ENCODE assay signal across 11 cellular contexts in genomic region chr15:79170256-79170664, GRCh38.
DNase-seq lines count a peak whose midpoint lies in the region; ATAC-seq and TF ChIP-seq lines count a peak whose summit lies in the region.
"Had no signal": no experiment of that assay in that cellular context is flagged by ENCODE, and none has a peak within 500 bp of the region (broad histone marks: within the 10 kb centered on the region; RNA-seq: fewer than 3 reads in every experiment).

No MANE protein-coding gene starts in this region.

- H3K79me2 ChIP-seq in ACC112 (ENCODE audit: control insufficient read depth, insufficient read depth, low read length, unreplicated experiment) (no peaks in the 10 kb centered on the region), mammary epithelial cell (ENCODE audit: insufficient read depth, low read length) (no peaks in the 10 kb centered on the region)

- H3K36me3 Mint-ChIP-seq in natural killer cell treated with Interleukin-12 subunit alpha and Interleukin-12 subunit beta and Interleukin-15 and Interleukin-18, amount 100 ng/mL, for 72 hours, result no peaks in the 10 kb centered on the region

- peak overlapping the region; percentile 52 for H3K4me2 ChIP-seq in mammary epithelial cell (ENCODE audit: insufficient read depth, low read depth, low read length)

- in situ Hi-C loops in mammary epithelial cell (cut with MboI; ENCODE audit: low sequenced_read_pairs in 2 of 2), result no loop called here

- intact Hi-C loops in mammary epithelial cell (cut with micrococcal nuclease), result no loop called here

- BruUV-seq in mammary epithelial cell (replicated peaks; lab: Mats Ljungman, UMichigan), result no TSS peak

- peaks cover 4% of the 10 kb centered on the region for H3K27me3 ChIP-seq in ACC112 (ENCODE audit: insufficient read depth, low read length)
- no peaks in the 10 kb centered on the region for H3K27me3 ChIP-seq in mammary epithelial cell (ENCODE audit: insufficient read depth, low read length)
- no peaks in the 10 kb centered on the region for H3K27me3 ChIP-seq in kidney epithelial cell (ENCODE audit: control insufficient read depth, insufficient read depth, low read length)

- H3K27ac Mint-ChIP-seq in natural killer cell treated with Interleukin-12 subunit alpha and Interleukin-12 subunit beta and Interleukin-15 and Interleukin-18, amount 100 ng/mL, for 72 hours, result no peak overlapping the region
- H3K27ac Mint-ChIP-seq: stimulated activated naive CD8-positive, alpha-beta T cell treated with anti-CD3 and anti-CD28 coated beads, Interleukin-15, Interleukin-2, amounts not matched to agents 100 ng/mL and 50 ng/mL, for 24 hours had no signal

- H3K4me3 Mint-ChIP-seq in natural killer cell treated with Interleukin-12 subunit alpha and Interleukin-12 subunit beta and Interleukin-15 and Interleukin-18, amount 100 ng/mL, for 72 hours, result no peak overlapping the region
- H3K4me3 Mint-ChIP-seq: stimulated activated naive CD8-positive, alpha-beta T cell treated with anti-CD3 and anti-CD28 coated beads, Interleukin-15, Interleukin-2, amounts not matched to agents 100 ng/mL and 50 ng/mL, for 24 hours had no signal

- WGBS in mammary epithelial cell (ENCODE audit: low coverage, missing lambda C conversion rate), result 23% methylated on average over 6 of the region's 6 CpGs

- no peaks in the 10 kb centered on the region for H3K36me3 ChIP-seq in ACC112 (ENCODE audit: insufficient read depth, low read length)
- no peaks in the 10 kb centered on the region for H3K36me3 ChIP-seq in mammary epithelial cell (ENCODE audit: insufficient read depth, low read length)
- no peaks in the 10 kb centered on the region for H3K36me3 ChIP-seq in kidney epithelial cell (ENCODE audit: control insufficient read depth, insufficient read depth, low read length)

- H3K9ac ChIP-seq in mammary epithelial cell (ENCODE audit: insufficient read depth, low read length), result no peak overlapping the region

- no peaks in the 10 kb centered on the region for H4K20me1 ChIP-seq in mammary epithelial cell (ENCODE audit: insufficient read depth, low read length)

- no peak for ATAC-seq in natural killer cell treated with Interleukin-12 subunit alpha and Interleukin-12 subunit beta and Interleukin-15 and Interleukin-18, amount 100 ng/mL, for 72 hours

- peaks cover 13 to 33% of the 10 kb centered on the region in 2 donors for H3K27me3 Mint-ChIP-seq in natural killer cell treated with Interleukin-12 subunit alpha and Interleukin-12 subunit beta and Interleukin-15 and Interleukin-18, amount 100 ng/mL, for 72 hours

- DNase-seq in HS-27A (ENCODE audit: low read depth) (peak; percentile 94), mammary epithelial cell (peak; percentile 69), kidney epithelial cell (ENCODE audit: low read depth) (peak; percentile 35), cerebellum (ENCODE audit: low spot score) (no peak), NCI-H2227 treated with DMSO at 0.1 percent for 48 hours (lab: John Stamatoyannopoulos, UW) (no peak), glomerular visceral epithelial cell (ENCODE audit: extremely low spot score) (no peak)
- DNase-seq in natural killer cell treated with Interleukin-12 subunit alpha and Interleukin-12 subunit beta and Interleukin-15 and Interleukin-18, amount 100 ng/mL, for 72 hours (ENCODE audit: low spot score), result no peak
- DNase-seq: foreskin melanocyte, NCI-H2171 had no signal

- no peaks in the 10 kb centered on the region for H3K4me1 Mint-ChIP-seq in natural killer cell treated with Interleukin-12 subunit alpha and Interleukin-12 subunit beta and Interleukin-15 and Interleukin-18, amount 100 ng/mL, for 72 hours (ENCODE audit: low read depth in 2 of 2)

- H3K4me3 ChIP-seq in ACC112 (ENCODE audit: low read depth, low read length), result peak overlapping the region; percentile 35; the same call in 1 of the 2 replicates
- no peak overlapping the region for H3K4me3 ChIP-seq in mammary epithelial cell (replicated peaks in 1 of 3; ENCODE audit: insufficient read depth in 1 of 3, low read depth in 2 of 3, low read length in 3 of 3)
- no peak overlapping the region for H3K4me3 ChIP-seq in kidney epithelial cell (ENCODE audit: low read depth, low read length)

- no peak overlapping the region for H2AFZ ChIP-seq in ACC112 (ENCODE audit: low read length, unreplicated experiment)
- peak overlapping the region; percentile 25 for H2AFZ ChIP-seq in mammary epithelial cell (ENCODE audit: low read depth, low read length)

- TF ChIP-seq CTCF in mammary epithelial cell (conservative IDR thresholded peaks at IDR 0.05 in 1 of 2, IDR thresholded peaks at IDR 0.05 in 1 of 2; ENCODE audit: extremely low read depth in 1 of 2, insufficient read depth in 1 of 2, low read depth in 1 of 2, low read length in 2 of 2) (no peak), kidney epithelial cell (IDR thresholded peaks at IDR 0.05; ENCODE audit: insufficient read depth, low read length, poor library complexity, severe bottlenecking) (no peak)

- H3K4me1 ChIP-seq in ACC112 (ENCODE audit: control insufficient read depth, insufficient read depth, low read length, unreplicated experiment) (peaks cover 20% of the 10 kb centered on the region), mammary epithelial cell (ENCODE audit: insufficient read depth, low read length) (peaks cover 14% of the 10 kb centered on the region)

- no peaks in the 10 kb centered on the region for H3K9me3 Mint-ChIP-seq in natural killer cell treated with Interleukin-12 subunit alpha and Interleukin-12 subunit beta and Interleukin-15 and Interleukin-18, amount 100 ng/mL, for 72 hours
- H3K9me3 Mint-ChIP-seq: stimulated activated naive CD8-positive, alpha-beta T cell treated with anti-CD3 and anti-CD28 coated beads, Interleukin-15, Interleukin-2, amounts not matched to agents 100 ng/mL and 50 ng/mL, for 24 hours had no signal

- dilution Hi-C loops in mammary epithelial cell (cut with HindIII; ENCODE audit: low sequenced_read_pairs), result loop anchor here (10.0 kb wide), 1 partner anchor 265 kb away; no protein-coding TSS in a partner anchor

- no peaks in the 10 kb centered on the region for H3K9me3 ChIP-seq in mammary epithelial cell (replicated peaks; ENCODE audit: insufficient read depth, low read length)

- CTCF ChIA-PET in mammary epithelial cell (lab: Charles Lee; ENCODE audit: low non-redundant PET), result interaction anchor here (0.5 kb wide), 1 partner anchor 239 kb away, joined by 16 read pairs; no protein-coding TSS in a partner anchor

- H3K27ac ChIP-seq in ACC112 (ENCODE audit: low read depth, low read length), result no peak overlapping the region; the same call in 1 of the 2 replicates
- peak overlapping the region; percentile 28 for H3K27ac ChIP-seq in mammary epithelial cell (ENCODE audit: insufficient read depth, low read depth, low read length)

Comparison
In these comparisons a context has a peak if more than half of its experiments do, and no peak if none do; other contexts are left out.
1. DNase-seq: peak in HS-27A (single experiment), mammary epithelial cell (single experiment) and kidney epithelial cell (single experiment); none in cerebellum (single experiment), NCI-H2227 treated with DMSO at 0.1 percent for 48 hours (single experiment), natural killer cell treated with Interleukin-12 subunit alpha and Interleukin-12 subunit beta and Interleukin-15 and Interleukin-18, amount 100 ng/mL, for 72 hours (single experiment) and glomerular visceral epithelial cell (single experiment).